ENCODE assay signal across 18 cellular contexts in genomic region chrX:154720067-154720466, GRCh38.
"Had no signal": no experiment of that assay in that cellular context is flagged by ENCODE, and none has a peak within 500 bp of the region (broad histone marks: within the 10 kb centered on the region; RNA-seq: fewer than 3 reads in every experiment).

No MANE protein-coding gene starts in this region.

- ATAC-seq: gastrocnemius medialis, left lobe of liver, psoas muscle, sciatic nerve, WTC11 had no signal

- H3K36me3 ChIP-seq: gastrocnemius medialis, upper lobe of right lung had no signal

- H3K27me3 Mint-ChIP-seq: activated CD4-positive, alpha-beta T cell treated with anti-CD3 and anti-CD28 coated beads, Interleukin-2, amount 10 ng/mL, durations not matched to agents 7 days and 5 days; activated naive CD8-positive, alpha-beta T cell treated with anti-CD3 and anti-CD28 coated beads, Interleukin-2, amount 10 ng/mL, durations not matched to agents 7 days and 5 days; naive thymus-derived CD8-positive, alpha-beta T cell; stimulated activated naive CD8-positive, alpha-beta T cell treated with anti-CD3 and anti-CD28 coated beads, Interleukin-15, Interleukin-2, amounts not matched to agents 100 ng/mL and 50 ng/mL, for 24 hours had no signal

- H3K4me1 ChIP-seq: gastrocnemius medialis, psoas muscle had no signal

- H3K9me3 Mint-ChIP-seq: stimulated activated naive CD8-positive, alpha-beta T cell treated with anti-CD3 and anti-CD28 coated beads, Interleukin-15, Interleukin-2, amounts not matched to agents 100 ng/mL and 50 ng/mL, for 24 hours had no signal

- H3K27ac ChIP-seq: gastrocnemius medialis, psoas muscle, upper lobe of right lung had no signal

- H3K27me3 ChIP-seq: gastrocnemius medialis, heart right ventricle, upper lobe of right lung had no signal

- H3K4me3 ChIP-seq: gastrocnemius medialis, heart right ventricle, psoas muscle, upper lobe of right lung had no signal

- DNase-seq: activated naive CD8-positive, alpha-beta T cell treated with anti-CD3 and anti-CD28 coated beads, Interleukin-2, amount 10 ng/mL, durations not matched to agents 7 days and 5 days; activated T-cell treated with anti-CD3 and anti-CD28 coated beads, Interleukin-2, amount 50 U/mL, for 1 hour; anterior cingulate cortex; gastrocnemius medialis; heart right ventricle; mammary epithelial cell; naive thymus-derived CD8-positive, alpha-beta T cell; occipital lobe; psoas muscle; stimulated activated CD4-positive, alpha-beta T cell treated with anti-CD3 and anti-CD28 coated beads, Interleukin-2, amount 100 ng/mL, for 48 hours; upper lobe of right lung had no signal

- H3K27ac Mint-ChIP-seq: WTC11 had no signal

- FAIRE-seq: endometrium, islet of Langerhans had no signal

- H3K36me3 Mint-ChIP-seq: WTC11 had no signal

- H3K4me3 Mint-ChIP-seq: WTC11 had no signal

- H3K9me3 ChIP-seq: gastrocnemius medialis, psoas muscle, upper lobe of right lung had no signal
